Comparison of ENCODE assay signal across 22 cellular contexts in genomic region chr10:61460835-61461234, GRCh38. TPM values are rescaled to one million over a fixed set of nuclear protein-coding genes. Genes with fewer than 3 reads are reported as not detected.
"Had no signal": no experiment of that assay in that cellular context is flagged by ENCODE, and none has a peak within 500 bp of the region (broad histone marks: within the 10 kb centered on the region; RNA-seq: fewer than 3 reads in every experiment).

No MANE protein-coding gene starts in this region.

- H3K27me3 ChIP-seq: MG63, Peyer's patch, SJSA1 had no signal

- H3K4me1 ChIP-seq: Peyer's patch had no signal

- ATAC-seq: PC-3, Right ventricle myocardium inferior had no signal

- DNase-seq: Karpas-422, KG1, MG63, NCI-H1092, NCI-H1105 treated with DMSO at 0.1 percent for 48 hours, NCI-H1417 treated with DMSO at 0.1 percent for 48 hours, NCI-H146, NCI-H1694 treated with DMSO at 0.1 percent for 48 hours, NCI-H1930, NCI-H2081 treated with DMSO at 0.1 percent for 48 hours, NCI-H2171, NCI-H345, NCI-H446 treated with DMSO at 0.1 percent for 48 hours, NCI-H510A treated with DMSO at 0.1 percent for 48 hours, NCI-H526, PC-3, Peyer's patch, SIG-M5 had no signal

- H3K9me3 ChIP-seq: MG63, Peyer's patch, SJSA1 had no signal

- H3K27ac ChIP-seq: Peyer's patch, SJSA1, SK-N-MC had no signal

- H3K36me3 ChIP-seq: MG63, Peyer's patch, SJSA1 had no signal

- H3K4me3 ChIP-seq: MG63, Peyer's patch, SJSA1, SK-N-MC had no signal

RNA-seq across cellular contexts. Expression of gene TMEM26, which starts 7.7 kb away (rescaled TPM):
- total RNA-seq: HT-29, PC-3, SJSA1 had no signal
